8 cellular contexts compared by ENCODE assay signal in the genomic region with DNA sequence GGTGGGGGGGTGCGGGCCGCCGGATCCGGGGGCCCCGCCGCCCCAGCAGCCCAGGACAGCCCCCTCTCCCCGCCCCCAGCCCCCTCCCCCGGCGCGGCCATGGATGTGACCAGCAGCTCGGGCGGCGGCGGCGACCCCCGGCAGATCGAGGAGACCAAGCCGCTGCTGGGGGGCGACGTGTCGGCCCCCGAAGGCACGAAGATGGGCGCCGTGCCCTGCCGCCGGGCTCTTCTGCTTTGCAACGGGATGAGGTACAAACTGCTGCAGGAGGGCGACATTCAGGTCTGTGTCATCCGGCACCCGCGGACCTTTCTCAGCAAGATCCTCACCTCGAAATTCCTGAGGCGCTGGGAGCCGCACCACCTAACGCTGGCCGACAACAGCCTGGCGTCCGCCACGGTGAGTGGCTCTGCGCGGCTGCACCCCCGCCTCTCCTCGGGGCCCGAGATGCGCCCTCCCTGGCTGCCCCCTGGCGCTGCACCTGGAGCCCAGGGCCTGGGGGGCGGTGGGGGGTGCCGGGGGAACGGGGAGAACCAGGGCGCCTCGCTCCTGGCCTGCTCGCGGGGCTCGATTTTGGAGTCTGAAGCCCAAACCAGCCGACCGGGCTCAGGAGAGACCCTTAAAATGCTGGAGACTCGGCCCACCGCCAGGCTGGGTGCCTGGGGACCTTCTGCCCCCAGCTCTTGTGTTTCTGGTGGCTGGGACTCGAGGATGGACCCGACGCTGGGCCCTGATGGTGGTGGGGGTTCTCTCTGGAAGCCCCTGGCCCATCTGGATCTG. TPM values are rescaled to one million over a fixed set of nuclear protein-coding genes. Genes with fewer than 3 reads are reported as not detected.
A peak's percentile ranks its signal among the peaks of the same experiment; 100 is the strongest.
DNase-seq lines count a peak whose midpoint lies in the region; ATAC-seq and TF ChIP-seq lines count a peak whose summit lies in the region.

No MANE protein-coding gene starts in this region.

- H3K27ac Mint-ChIP-seq in Caco-2 (ENCODE audit: unreplicated experiment), result peak overlapping the region; percentile 78
- H3K27ac Mint-ChIP-seq in activated T-helper 1 cell treated with anti-CD3 and anti-CD28 coated beads, Interleukin-12 subunit alpha, Interleukin-12 subunit beta, Interleukin-2, Interleukin-4 antibody, amounts not matched to agents 30 ng/mL and 10 ng/mL and 1 ng/mL, durations not matched to agents 14 hours and 24 hours and 36 hours, result peak overlapping the region; percentile 89

- peaks cover 38% of the 10 kb centered on the region for H4K20me1 ChIP-seq in Loucy (ENCODE audit: insufficient read depth, low read length, poor library complexity, severe bottlenecking)

- H3K4me2 ChIP-seq in Loucy (ENCODE audit: low read depth, low read length, poor library complexity, severe bottlenecking), result peak overlapping the region; percentile 94

- H3K9me2 ChIP-seq in Loucy (replicated peaks; ENCODE audit: low read depth, low read length), result no peaks in the 10 kb centered on the region

- no peaks in the 10 kb centered on the region for H3K9me3 Mint-ChIP-seq in Caco-2 (ENCODE audit: unreplicated experiment)
- H3K9me3 Mint-ChIP-seq in activated T-helper 1 cell treated with anti-CD3 and anti-CD28 coated beads, Interleukin-12 subunit alpha, Interleukin-12 subunit beta, Interleukin-2, Interleukin-4 antibody, amounts not matched to agents 30 ng/mL and 10 ng/mL and 1 ng/mL, durations not matched to agents 14 hours and 24 hours and 36 hours, result no peaks in the 10 kb centered on the region

- H3K27me3 Mint-ChIP-seq in Caco-2 (ENCODE audit: insufficient read depth, unreplicated experiment), result no peaks in the 10 kb centered on the region
- peaks cover 23% of the 10 kb centered on the region for H3K27me3 Mint-ChIP-seq in activated T-helper 1 cell treated with anti-CD3 and anti-CD28 coated beads, Interleukin-12 subunit alpha, Interleukin-12 subunit beta, Interleukin-2, Interleukin-4 antibody, amounts not matched to agents 30 ng/mL and 10 ng/mL and 1 ng/mL, durations not matched to agents 14 hours and 24 hours and 36 hours (ENCODE audit: insufficient read depth)

- peak in 1 of 2 experiments; percentile 23 for TF ChIP-seq CTCF in Caco-2 (IDR thresholded peaks at IDR 0.05; ENCODE audit: insufficient read depth in 1 of 2, low read depth in 1 of 2, low read length in 1 of 2, severe bottlenecking in 1 of 2, unreplicated experiment in 1 of 2)
- TF ChIP-seq CTCF in Loucy (conservative IDR thresholded peaks at IDR 0.05; ENCODE audit: low read length), result peak; percentile 43
- TF ChIP-seq CTCF in foreskin fibroblast (IDR thresholded peaks at IDR 0.05; ENCODE audit: low read depth, low read length), result peak; percentile 18
- TF ChIP-seq CTCF in neutrophil (IDR thresholded peaks at IDR 0.05), result peak; percentile 34

- CTCF ChIA-PET in Caco-2 (lab: Charles Lee), result interaction anchor here (0.5 to 1.1 kb wide), 5 partner anchors 41 to 1186 kb away, joined by 3 to 4 read pairs (median 3); no protein-coding TSS in a partner anchor

- no TSS peak for BruUV-seq in Caco-2 (replicated peaks; lab: Mats Ljungman, UMichigan)

- H3K27ac ChIP-seq in neutrophil, result peak overlapping the region; percentile 99

- peaks cover 34% of the 10 kb centered on the region for H3K4me1 Mint-ChIP-seq in Caco-2 (ENCODE audit: low read depth, unreplicated experiment)
- peaks cover 51% of the 10 kb centered on the region for H3K4me1 Mint-ChIP-seq in activated T-helper 1 cell treated with anti-CD3 and anti-CD28 coated beads, Interleukin-12 subunit alpha, Interleukin-12 subunit beta, Interleukin-2, Interleukin-4 antibody, amounts not matched to agents 30 ng/mL and 10 ng/mL and 1 ng/mL, durations not matched to agents 14 hours and 24 hours and 36 hours (ENCODE audit: low read depth)

- peak overlapping the region; percentile 84 for H3K4me3 Mint-ChIP-seq in Caco-2 (ENCODE audit: unreplicated experiment)
- peak overlapping the region; percentile 88 for H3K4me3 Mint-ChIP-seq in activated T-helper 1 cell treated with anti-CD3 and anti-CD28 coated beads, Interleukin-12 subunit alpha, Interleukin-12 subunit beta, Interleukin-2, Interleukin-4 antibody, amounts not matched to agents 30 ng/mL and 10 ng/mL and 1 ng/mL, durations not matched to agents 14 hours and 24 hours and 36 hours

- H3K9me3 ChIP-seq in Caco-2 (no peaks in the 10 kb centered on the region), Loucy (ENCODE audit: insufficient read depth, low read depth, low read length) (no peaks in the 10 kb centered on the region), neutrophil (no peaks in the 10 kb centered on the region)

- peak overlapping the region; percentile 57 for H2AFZ ChIP-seq in Loucy (ENCODE audit: low read length)

- no peaks in the 10 kb centered on the region for H3F3A ChIP-seq in Loucy (ENCODE audit: low read depth)

- peaks cover 61% of the 10 kb centered on the region for H3K4me1 ChIP-seq in Caco-2
- peaks cover 50% of the 10 kb centered on the region for H3K4me1 ChIP-seq in Loucy (ENCODE audit: insufficient read depth, low read length, poor library complexity, severe bottlenecking)
- H3K4me1 ChIP-seq in neutrophil (ENCODE audit: control insufficient read depth in 1 of 2, insufficient read depth in 1 of 2, low read depth in 1 of 2, low read length in 1 of 2), result peaks cover 47 to 51% of the 10 kb centered on the region in 2 experiments

- peaks cover 53% of the 10 kb centered on the region for H3K79me2 ChIP-seq in Loucy (ENCODE audit: insufficient read depth, low read length)

- intact Hi-C loops in Caco-2 (cut with micrococcal nuclease; ENCODE audit: unreplicated experiment), result loop anchor here (5.0 kb wide), 2 partner anchors 37 to 67 kb away; no protein-coding TSS in a partner anchor
- intact Hi-C loops in activated T-helper 1 cell treated with anti-CD3 and anti-CD28 coated beads, Interleukin-12 subunit alpha, Interleukin-12 subunit beta, Interleukin-2, Interleukin-4 antibody, amounts not matched to agents 30 ng/mL and 10 ng/mL and 1 ng/mL, durations not matched to agents 14 hours and 24 hours and 36 hours (cut with micrococcal nuclease), result loop anchor here (2.0 to 5.0 kb wide), 2 partner anchors 77 to 369 kb away; partner anchors contain the start of gene C16orf46

- POLR2A ChIA-PET in Caco-2 (lab: Charles Lee), result interaction anchor here (0.5 to 1.0 kb wide), 6 partner anchors 43 to 1867 kb away, joined by 3 to 8 read pairs (median 6); no protein-coding TSS in a partner anchor

- ATAC-seq in GM19455 (IDR thresholded peaks at IDR 0.05; ENCODE audit: unreplicated experiment) (peak; percentile 48), GM18519 (IDR thresholded peaks at IDR 0.05; ENCODE audit: low FRiP score, unreplicated experiment) (no peak)

- H3K4me3 ChIP-seq in Caco-2 (ENCODE audit: low read depth, low read length), result peak overlapping the region; percentile 92
- H3K4me3 ChIP-seq in Loucy (ENCODE audit: low read length, poor library complexity, severe bottlenecking), result peak overlapping the region; percentile 85
- peak overlapping the region; percentile 77 to 82 for H3K4me3 ChIP-seq in foreskin fibroblast (ENCODE audit: low read depth in 1 of 2, low read length in 2 of 2)
- peak overlapping the region; percentile 87 to 99 for H3K4me3 ChIP-seq in neutrophil (ENCODE audit: low read depth in 1 of 2, low read length in 1 of 2)

- H3K36me3 ChIP-seq in Caco-2 (ENCODE audit: control insufficient read depth, insufficient read depth, low read length), result no peaks in the 10 kb centered on the region
- H3K36me3 ChIP-seq in Loucy (ENCODE audit: insufficient read depth, low read length), result no peaks in the 10 kb centered on the region
- H3K36me3 ChIP-seq in neutrophil, result no peaks in the 10 kb centered on the region

- H3K9ac ChIP-seq in Loucy (ENCODE audit: low read depth, low read length, poor library complexity, severe bottlenecking), result peak overlapping the region; percentile 86

- H3K27me3 ChIP-seq in Caco-2 (replicated peaks; ENCODE audit: control insufficient read depth, insufficient read depth, low read length) (no peaks in the 10 kb centered on the region), Loucy (ENCODE audit: insufficient read depth, low read length, poor library complexity, severe bottlenecking) (no peaks in the 10 kb centered on the region), neutrophil (peaks cover 31% of the 10 kb centered on the region)

- H3K36me3 Mint-ChIP-seq in Caco-2 (ENCODE audit: insufficient read depth, unreplicated experiment), result peaks cover 25% of the 10 kb centered on the region
- H3K36me3 Mint-ChIP-seq in activated T-helper 1 cell treated with anti-CD3 and anti-CD28 coated beads, Interleukin-12 subunit alpha, Interleukin-12 subunit beta, Interleukin-2, Interleukin-4 antibody, amounts not matched to agents 30 ng/mL and 10 ng/mL and 1 ng/mL, durations not matched to agents 14 hours and 24 hours and 36 hours (ENCODE audit: low read depth), result peaks cover 6% of the 10 kb centered on the region

- DNase-seq in Caco-2 (peak; percentile 63 to 66), foreskin fibroblast (peak in 1 of 2 donors; percentile 68), NCI-H446 (lab: John Stamatoyannopoulos, UW) (no peak)
- DNase-seq in activated T-helper 1 cell treated with anti-CD3 and anti-CD28 coated beads, Interleukin-12 subunit alpha, Interleukin-12 subunit beta, Interleukin-2, Interleukin-4 antibody, amounts not matched to agents 30 ng/mL and 10 ng/mL and 1 ng/mL, durations not matched to agents 14 hours and 24 hours and 36 hours (ENCODE audit: low spot score), result peak; percentile 32

RNA-seq across cellular contexts. Expression of gene CMIP, which starts 0.7 kb away (rescaled TPM):
- 63.7 and 68.0 TPM in 2 replicates for total RNA-seq in Caco-2 (2022)
- 45.4 and 45.8 TPM in 2 replicates for total RNA-seq in activated T-helper 1 cell treated with anti-CD3 and anti-CD28 coated beads, Interleukin-12 subunit alpha, Interleukin-12 subunit beta, Interleukin-2, Interleukin-4 antibody, amounts not matched to agents 30 ng/mL and 10 ng/mL and 1 ng/mL, durations not matched to agents 14 hours and 24 hours and 36 hours

Comparison
In these comparisons a context has a peak if more than half of its experiments do, and no peak if none do; other contexts are left out.
1. DNase-seq: peak in Caco-2 (2 of 2) and activated T-helper 1 cell treated with anti-CD3 and anti-CD28 coated beads, Interleukin-12 subunit alpha, Interleukin-12 subunit beta, Interleukin-2, Interleukin-4 antibody, amounts not matched to agents 30 ng/mL and 10 ng/mL and 1 ng/mL, durations not matched to agents 14 hours and 24 hours and 36 hours (single experiment); none in NCI-H446 (0 of 2).
2. Peak in every context shown above with its lines, with median percentiles within 50 percentile points of each other: H3K4me3 ChIP-seq.